Comparison of ENCODE assay signal across 29 cellular contexts in genomic region chr10:84685047-84685660, GRCh38.
"Had no signal": no experiment of that assay in that cellular context is flagged by ENCODE, and none has a peak within 500 bp of the region (broad histone marks: within the 10 kb centered on the region; RNA-seq: fewer than 3 reads in every experiment).

No MANE protein-coding gene starts in this region.

- H3K27me3 ChIP-seq: adrenal gland, gastroesophageal sphincter, ovary, vagina had no signal

- FAIRE-seq: endothelial cell of umbilical vein, small intestine, TTC549 had no signal

- DNase-seq: activated CD4-positive, alpha-beta T cell treated with anti-CD3 and anti-CD28 coated beads for 48 hours; activated CD4-positive, alpha-beta T cell treated with anti-CD3 and anti-CD28 coated beads, Interleukin-2, amount 50 U/mL, for 48 hours; activated CD8-positive, alpha-beta memory T cell treated with anti-CD3 and anti-CD28 coated beads for 24 hours; activated effector memory CD4-positive, alpha-beta T cell treated with anti-CD3 and anti-CD28 coated beads, Interleukin-2, amount 50 U/mL, for 16 hours; activated naive CD4-positive, alpha-beta T cell treated with anti-CD3 and anti-CD28 coated beads for 36 hours; activated naive CD8-positive, alpha-beta T cell treated with anti-CD3 and anti-CD28 coated beads for 36 hours; activated T-cell treated with anti-CD3 and anti-CD28 coated beads, Interleukin-2, amount 50 U/mL, for 1 hour; adrenal gland; aorta; cortex of kidney; islet precursor cell; left ventricle myocardium superior; naive B cell; ovary; retina; small intestine; stimulated activated CD4-positive, alpha-beta T cell treated with anti-CD3 and anti-CD28 coated beads, Interleukin-4, amount 100 ng/mL, for 24 hours; T-helper 9 cell; WERI-Rb-1 had no signal

- H3K4me3 ChIP-seq: adrenal gland, gastroesophageal sphincter, hepatocyte, ovary, prostate gland, thoracic aorta, vagina had no signal

- H3K9me3 ChIP-seq: adrenal gland, gastroesophageal sphincter, ovary, prostate gland, thoracic aorta, vagina had no signal

- H3K4me1 ChIP-seq: adrenal gland, gastroesophageal sphincter, prostate gland, vagina had no signal

- ATAC-seq: activated CD4-positive, CD25-positive, alpha-beta regulatory T cell treated with anti-CD3 and anti-CD28 coated beads, Interleukin-2, amount 50 U/mL, for 24 hours; gastroesophageal sphincter; left ventricle myocardium superior; sciatic nerve; stimulated activated effector memory CD8-positive, alpha-beta T cell treated with anti-CD3 and anti-CD28 coated beads, Interleukin-12 subunit alpha, Interleukin-12 subunit beta, amount 100 ng/mL, for 72 hours had no signal

- H3K36me3 ChIP-seq: adrenal gland, gastroesophageal sphincter, ovary, prostate gland, thoracic aorta, vagina, WERI-Rb-1 had no signal

- H3K27ac ChIP-seq: adrenal gland, gastroesophageal sphincter, hepatocyte, ovary, prostate gland, thoracic aorta, vagina, WERI-Rb-1 had no signal
